27 cellular contexts compared by ENCODE assay signal in genomic region chr6:131041814-131042213, GRCh38. TPM values are rescaled to one million over a fixed set of nuclear protein-coding genes. Genes with fewer than 3 reads are reported as not detected.
DNase-seq lines count a peak whose midpoint lies in the region; FAIRE-seq and TF ChIP-seq lines count a peak whose summit lies in the region.
"Had no signal": no experiment of that assay in that cellular context is flagged by ENCODE, and none has a peak within 500 bp of the region (broad histone marks: within the 10 kb centered on the region; RNA-seq: fewer than 3 reads in every experiment).

No MANE protein-coding gene starts in this region.

- no peak overlapping the region for H3K27ac ChIP-seq in HEK293 (ENCODE audit: extremely low read depth, low read depth, low read length)
- peak overlapping the region; percentile 80 for H3K27ac ChIP-seq in SK-N-MC
- peak overlapping the region; percentile 52 for H3K27ac ChIP-seq in subcutaneous abdominal adipose tissue (ENCODE audit: low read depth, low read length)
- H3K27ac ChIP-seq: PC-9, prostate gland, VCaP had no signal

- CTCF ChIA-PET in HEK293 (lab: Yijun Ruan, JAX): no interaction called here

- H3K9ac ChIP-seq in SK-N-MC (ENCODE audit: insufficient read length): no peak overlapping the region
- H3K9ac ChIP-seq in subcutaneous abdominal adipose tissue (ENCODE audit: low read length in 5 of 5): no peak overlapping the region

- H3K36me3 ChIP-seq in HEK293 (ENCODE audit: control insufficient read depth in 2 of 2, insufficient read depth in 1 of 2, low read length in 2 of 2) (0 out of 3 replicates have a peak, but pooled peaks cover 0 to 3% of the 10 kb centered on the region in 2 experiments), SK-N-MC (ENCODE audit: insufficient read depth, low read length) (no peaks in the 10 kb centered on the region), subcutaneous abdominal adipose tissue (ENCODE audit: control insufficient read depth in 5 of 5, insufficient read depth in 5 of 5, low read length in 5 of 5) (no peaks in the 10 kb centered on the region)
- H3K36me3 ChIP-seq: heart left ventricle, prostate gland had no signal

- no peak for TF ChIP-seq CTCF in HEK293 (tag by site-specific recombination; IDR thresholded peaks at IDR 0.05)

- FAIRE-seq in frontal cortex (lab: Jason Lieb, UNC): peak; percentile 64
- FAIRE-seq: bronchial epithelial cell, H1, keratinocyte had no signal

- POLR2A ChIA-PET in HEK293 (lab: Yijun Ruan, JAX): no interaction called here

- no peak overlapping the region for H3K4me3 ChIP-seq in HEK293 (ENCODE audit: low read depth, low read length)
- H3K4me3 ChIP-seq in SK-N-MC: no peak overlapping the region; the same call in 1 of the 2 replicates
- H3K4me3 ChIP-seq in subcutaneous abdominal adipose tissue (ENCODE audit: low read depth in 1 of 5, low read length in 5 of 5): no peak overlapping the region
- H3K4me3 ChIP-seq: heart left ventricle, PC-9, prostate gland had no signal

- H3K4me1 ChIP-seq in HEK293 (ENCODE audit: control insufficient read depth, insufficient read depth, low read length) (peaks cover 32% of the 10 kb centered on the region), subcutaneous abdominal adipose tissue (ENCODE audit: control insufficient read depth in 5 of 5, insufficient read depth in 5 of 5, low read length in 5 of 5) (peaks cover 3 to 25% (median 14%) of the 10 kb centered on the region in 5 donors)
- H3K4me1 ChIP-seq: prostate gland had no signal

- H3K9me3 ChIP-seq in HEK293 (ENCODE audit: control insufficient read depth, insufficient read depth, low read depth, low read length) (no peaks in the 10 kb centered on the region), SK-N-MC (ENCODE audit: low read depth, low read length) (no peaks in the 10 kb centered on the region), subcutaneous abdominal adipose tissue (ENCODE audit: control insufficient read depth in 5 of 5, low read length in 5 of 5) (no peaks in the 10 kb centered on the region)
- H3K9me3 ChIP-seq: heart left ventricle, prostate gland had no signal

- no peaks in the 10 kb centered on the region for H3K27me3 ChIP-seq in subcutaneous abdominal adipose tissue (ENCODE audit: control insufficient read depth in 5 of 5, insufficient read depth in 4 of 5, low read length in 5 of 5)
- H3K27me3 ChIP-seq: heart left ventricle had no signal

- DNase-seq in SK-N-MC (ENCODE audit: low read depth, low spot score) (no peak), frontal cortex (ENCODE audit: low spot score in 2 of 2) (no peak), DMS79 (lab: John Stamatoyannopoulos, UW) (no peak), LoVo (ENCODE audit: low spot score) (no peak), AML-193 (lab: John Stamatoyannopoulos, UW) (no peak)
- DNase-seq: activated CD4-positive, alpha-beta T cell treated with anti-CD3 and anti-CD28 coated beads for 36 hours; activated CD8-positive, alpha-beta T cell treated with anti-CD3 and anti-CD28 coated beads, Interleukin-2, amount 10 ng/mL, durations not matched to agents 7 days and 5 days; activated naive CD4-positive, alpha-beta T cell treated with anti-CD3 and anti-CD28 coated beads, Interleukin-2, amount 50 U/mL, for 16 hours; amniotic stem cell; C1 segment of cervical spinal cord; GF-D8; heart left ventricle; NCI-H1105 treated with DMSO at 0.1 percent for 48 hours; NCI-H2029; NCI-H524 treated with DMSO at 0.1 percent for 48 hours; PC-9; SHP77; stimulated activated CD4-positive, alpha-beta T cell treated with anti-CD3 and anti-CD28 coated beads, Interleukin-15, amount 100 ng/mL, for 24 hours; stimulated activated CD4-positive, alpha-beta T cell treated with anti-CD3 and anti-CD28 coated beads, Interleukin-4, amount 100 ng/mL, for 4 hours; trophoblast cell had no signal

TF ChIP-seq in HEK293, 187 proteins besides CTCF, POLR2A, EP300 and RAD21:
- no peak for TF ChIP-seq ZBTB1 (tag by site-specific recombination; IDR thresholded peaks at IDR 0.05)
- TF ChIP-seq MZF1 (tag by site-specific recombination; IDR thresholded peaks at IDR 0.05; ENCODE audit: borderline replicate concordance): peak; percentile 14; the same call in 1 of the 2 replicates

RNA-seq across cellular contexts. Expression of gene EPB41L2, which starts 21.2 kb away (rescaled TPM):
- total RNA-seq in frontal cortex: 30.2 TPM
